ENCODE assay signal across 8 cellular contexts in genomic region chr16:30535106-30535776, GRCh38. TPM values are rescaled to one million over a fixed set of nuclear protein-coding genes. Genes with fewer than 3 reads are reported as not detected.
DNase-seq lines count a peak whose midpoint lies in the region; ATAC-seq and TF ChIP-seq lines count a peak whose summit lies in the region.

No MANE protein-coding gene starts in this region.

- H3K9me3 Mint-ChIP-seq in nephron progenitor cell, result peaks cover 5% of the 10 kb centered on the region

- H3K36me3 Mint-ChIP-seq in nephron progenitor cell (ENCODE audit: low read depth), result peaks cover 39% of the 10 kb centered on the region

- peak overlapping the region; percentile 91 for H3K4me2 ChIP-seq in BLaER1
- peak overlapping the region; percentile 89 for H3K4me2 ChIP-seq in OCI-LY7 (ENCODE audit: low read length)

- H3K9me3 ChIP-seq in BLaER1 (no peaks in the 10 kb centered on the region), OCI-LY7 (ENCODE audit: low read length) (no peaks in the 10 kb centered on the region)

- H4K20me1 ChIP-seq in BLaER1 (no peaks in the 10 kb centered on the region), OCI-LY7 (ENCODE audit: insufficient read depth, low read length) (no peaks in the 10 kb centered on the region)

- H3K4me3 Mint-ChIP-seq in nephron progenitor cell, result peak overlapping the region; percentile 92

- ATAC-seq in GM21515 (IDR thresholded peaks at IDR 0.05; ENCODE audit: unreplicated experiment), result peak; percentile 14
- ATAC-seq in GM18858 (IDR thresholded peaks at IDR 0.05; ENCODE audit: unreplicated experiment), result no peak

- TSS peak; percentile 96 for BruUV-seq in OCI-LY7 (replicated peaks; lab: Mats Ljungman, UMichigan)

- CTCF ChIA-PET in OCI-LY7 (lab: Charles Lee; ENCODE audit: unreplicated experiment), result interaction anchor here (0.5 to 1.8 kb wide), 7 partner anchors 22 to 414 kb away, joined by 3 to 19 read pairs (median 4); no protein-coding TSS in a partner anchor

- H3K27me3 ChIP-seq in BLaER1, result no peaks in the 10 kb centered on the region

- peak overlapping the region; percentile 93 for H3K9ac ChIP-seq in BLaER1

- peaks cover 43% of the 10 kb centered on the region for H3K4me1 Mint-ChIP-seq in nephron progenitor cell

- H3K27ac ChIP-seq in BLaER1 (peak overlapping the region; percentile 97), OCI-LY7 (ENCODE audit: low read depth, low read length, poor library complexity, severe bottlenecking) (peak overlapping the region; percentile 82)

- H2AFZ ChIP-seq in OCI-LY7 (ENCODE audit: low read length), result peak overlapping the region; percentile 51

- H3K36me3 ChIP-seq in BLaER1 (peaks cover 28% of the 10 kb centered on the region), OCI-LY7 (ENCODE audit: insufficient read depth, low read length) (peaks cover 21% of the 10 kb centered on the region)

- POLR2A ChIA-PET in OCI-LY7 (lab: Charles Lee), result interaction anchor here (0.6 to 4.6 kb wide), 12 partner anchors 22 to 106 kb away, joined by 3 to 54 read pairs (median 4); partner anchors contain the start of genes DCTPP1, ZNF689 and ZNF764

- H3K27ac Mint-ChIP-seq in nephron progenitor cell, result peak overlapping the region; percentile 52

- no peaks in the 10 kb centered on the region for H3K9me2 ChIP-seq in OCI-LY7 (ENCODE audit: insufficient read depth, low read length)

- H3K4me3 ChIP-seq in BLaER1 (peak overlapping the region; percentile 84), OCI-LY7 (ENCODE audit: low read depth, low read length, poor library complexity, severe bottlenecking) (peak overlapping the region; percentile 75), epithelial cell of esophagus (ENCODE audit: low read length) (peak overlapping the region; percentile 94)

- H3K79me2 ChIP-seq in OCI-LY7 (ENCODE audit: insufficient read depth, low read depth, low read length), result peaks cover 28% of the 10 kb centered on the region; the same call in 1 of the 2 replicates

- peaks cover 3% of the 10 kb centered on the region for H3K27me3 Mint-ChIP-seq in nephron progenitor cell (ENCODE audit: low read depth, poor library complexity)

- intact Hi-C loops in OCI-LY7 (cut with micrococcal nuclease; ENCODE audit: unreplicated experiment), result loop anchor here (1.0 to 2.0 kb wide), 4 partner anchors 23 to 105 kb away; partner anchors contain the start of genes DCTPP1, ITGAL and ZNF764

- TF ChIP-seq CTCF in OCI-LY7 (conservative IDR thresholded peaks at IDR 0.05; ENCODE audit: low read length) (no peak), epithelial cell of esophagus (IDR thresholded peaks at IDR 0.05; ENCODE audit: insufficient read depth, low read depth, low read length, missing control alignments) (no peak), nephron progenitor cell (IDR thresholded peaks at IDR 0.05) (no peak)

- peaks cover 28% of the 10 kb centered on the region for H3K4me1 ChIP-seq in BLaER1
- peaks cover 39% of the 10 kb centered on the region for H3K4me1 ChIP-seq in OCI-LY7 (ENCODE audit: insufficient read depth, low read length, poor library complexity, severe bottlenecking)

- peak; percentile 59 for DNase-seq in OCI-LY7 (ENCODE audit: low spot score)
- DNase-seq in epithelial cell of esophagus (ENCODE audit: low read depth), result peak; percentile 28
- DNase-seq in nephron progenitor cell, result no peak
- DNase-seq in NCI-H2107 treated with DMSO at 0.1 percent for 48 hours (lab: John Stamatoyannopoulos, UW; ENCODE audit: unreplicated experiment), result no peak
- no peak for DNase-seq in HCEC 1CT

RNA-seq across cellular contexts. Expression of gene ZNF747, which starts 0.6 kb away (rescaled TPM):
- 15.7 and 22.2 TPM in 2 replicates for total RNA-seq in OCI-LY7 (2014; rRNA removed; shearing (Covaris generic))
- total RNA-seq in OCI-LY7 (2022), result 17.2 and 20.8 TPM in 2 replicates

RNA-seq across cellular contexts. Expression of gene ZNF768, which starts 8.9 kb away (rescaled TPM):
- total RNA-seq in OCI-LY7 (2014; rRNA removed; shearing (Covaris generic)), result 43.4 and 63.7 TPM in 2 replicates
- 38.3 and 42.9 TPM in 2 replicates for total RNA-seq in OCI-LY7 (2022)

RNA-seq across cellular contexts. Expression of gene ZNF764, which starts 22.9 kb away (rescaled TPM):
- 10.5 and 14.6 TPM in 2 replicates for total RNA-seq in OCI-LY7 (2014; rRNA removed; shearing (Covaris generic))
- total RNA-seq in OCI-LY7 (2022), result 12.8 and 13.8 TPM in 2 replicates

RNA-seq across cellular contexts. Expression of gene ZNF688, which starts 36.3 kb away (rescaled TPM):
- total RNA-seq in OCI-LY7 (2014; rRNA removed; shearing (Covaris generic)), result 17.5 and 19.8 TPM in 2 replicates
- 15.0 and 15.3 TPM in 2 replicates for total RNA-seq in OCI-LY7 (2022)

RNA-seq across cellular contexts. Expression of gene ZNF785, which starts 50.3 kb away (rescaled TPM):
- total RNA-seq in OCI-LY7 (2014; rRNA removed; shearing (Covaris generic)), result 6.8 and 9.3 TPM in 2 replicates
- 4.1 and 4.6 TPM in 2 replicates for total RNA-seq in OCI-LY7 (2022)

Comparison
In these comparisons a context has a peak if more than half of its experiments do, and no peak if none do; other contexts are left out.
1. DNase-seq: peak in OCI-LY7 (single experiment) and epithelial cell of esophagus (single experiment); none in nephron progenitor cell (single experiment), NCI-H2107 treated with DMSO at 0.1 percent for 48 hours (single experiment) and HCEC 1CT (single experiment).
2. Peak in every context shown above with its lines, with median percentiles within 50 percentile points of each other: H3K4me3 ChIP-seq.